18 cellular contexts compared by ENCODE assay signal in genomic region chr4:70212752-70213151, GRCh38. TPM values are rescaled to one million over a fixed set of nuclear protein-coding genes. Genes with fewer than 3 reads are reported as not detected.
"Had no signal": no experiment of that assay in that cellular context is flagged by ENCODE, and none has a peak within 500 bp of the region (broad histone marks: within the 10 kb centered on the region; RNA-seq: fewer than 3 reads in every experiment).

No MANE protein-coding gene starts in this region.

RNA-seq across cellular contexts. Expression of gene FDCSP, which starts 13.2 kb away (rescaled TPM):
- total RNA-seq: activated CD4-positive, alpha-beta memory T cell treated with anti-CD3 and anti-CD28 coated beads, Interleukin-2, amount 10 ng/mL, durations not matched to agents 7 days and 5 days; activated CD4-positive, alpha-beta T cell treated with anti-CD3 and anti-CD28 coated beads for 36 hours; activated CD4-positive, alpha-beta T cell treated with anti-CD3 and anti-CD28 coated beads, Interleukin-2, amount 10 ng/mL, durations not matched to agents 7 days and 5 days; activated CD8-positive, alpha-beta memory T cell treated with anti-CD3 and anti-CD28 coated beads, Interleukin-2, amount 10 ng/mL, durations not matched to agents 7 days and 5 days; activated CD8-positive, alpha-beta T cell treated with anti-CD3 and anti-CD28 coated beads, Interleukin-2, amount 10 ng/mL, durations not matched to agents 7 days and 5 days; activated naive CD8-positive, alpha-beta T cell treated with anti-CD3 and anti-CD28 coated beads, Interleukin-2, amount 10 ng/mL, durations not matched to agents 7 days and 5 days; activated T-helper 2 cell treated with anti-CD3 and anti-CD28 coated beads, Interferon-gamma antibody, Interleukin-2, Interleukin-4, amounts not matched to agents 10 μg/mL and 5 μg/mL and 100 μg/mL, durations not matched to agents 14 hours and 24 hours and 36 hours; ascending aorta; body of pancreas; cardiac septum; cerebellum; T-cell; T-helper 1 cell treated with Interleukin-12 subunit alpha and Interleukin-12 subunit beta and Interleukin-4 antibody, amounts not matched to agents 30 ng/mL and 1 ng/mL, for 36 hours; T-helper 17 cell; T-helper 2 cell treated with Interferon-gamma antibody and Interleukin-4, amounts not matched to agents 100 ng/mL and 5 ng/mL, for 36 hours; WTC11 had no signal

RNA-seq across cellular contexts. Expression of gene ODAM, which starts 17.2 kb away (rescaled TPM):
- total RNA-seq: activated CD4-positive, alpha-beta memory T cell treated with anti-CD3 and anti-CD28 coated beads, Interleukin-2, amount 10 ng/mL, durations not matched to agents 7 days and 5 days; activated CD4-positive, alpha-beta T cell treated with anti-CD3 and anti-CD28 coated beads for 36 hours; activated CD4-positive, alpha-beta T cell treated with anti-CD3 and anti-CD28 coated beads, Interleukin-2, amount 10 ng/mL, durations not matched to agents 7 days and 5 days; activated CD8-positive, alpha-beta memory T cell treated with anti-CD3 and anti-CD28 coated beads, Interleukin-2, amount 10 ng/mL, durations not matched to agents 7 days and 5 days; activated CD8-positive, alpha-beta T cell treated with anti-CD3 and anti-CD28 coated beads, Interleukin-2, amount 10 ng/mL, durations not matched to agents 7 days and 5 days; activated naive CD8-positive, alpha-beta T cell treated with anti-CD3 and anti-CD28 coated beads, Interleukin-2, amount 10 ng/mL, durations not matched to agents 7 days and 5 days; activated T-helper 2 cell treated with anti-CD3 and anti-CD28 coated beads, Interferon-gamma antibody, Interleukin-2, Interleukin-4, amounts not matched to agents 10 μg/mL and 5 μg/mL and 100 μg/mL, durations not matched to agents 14 hours and 24 hours and 36 hours; ascending aorta; cardiac septum; cerebellum; T-cell; T-helper 1 cell treated with Interleukin-12 subunit alpha and Interleukin-12 subunit beta and Interleukin-4 antibody, amounts not matched to agents 30 ng/mL and 1 ng/mL, for 36 hours; T-helper 17 cell; T-helper 2 cell treated with Interferon-gamma antibody and Interleukin-4, amounts not matched to agents 100 ng/mL and 5 ng/mL, for 36 hours; WTC11 had no signal

RNA-seq across cellular contexts. Expression of gene CSN3, which starts 29.6 kb away (rescaled TPM):
- total RNA-seq: activated CD4-positive, alpha-beta memory T cell treated with anti-CD3 and anti-CD28 coated beads, Interleukin-2, amount 10 ng/mL, durations not matched to agents 7 days and 5 days; activated CD4-positive, alpha-beta T cell treated with anti-CD3 and anti-CD28 coated beads for 36 hours; activated CD4-positive, alpha-beta T cell treated with anti-CD3 and anti-CD28 coated beads, Interleukin-2, amount 10 ng/mL, durations not matched to agents 7 days and 5 days; activated CD8-positive, alpha-beta memory T cell treated with anti-CD3 and anti-CD28 coated beads, Interleukin-2, amount 10 ng/mL, durations not matched to agents 7 days and 5 days; activated CD8-positive, alpha-beta T cell treated with anti-CD3 and anti-CD28 coated beads, Interleukin-2, amount 10 ng/mL, durations not matched to agents 7 days and 5 days; activated naive CD8-positive, alpha-beta T cell treated with anti-CD3 and anti-CD28 coated beads, Interleukin-2, amount 10 ng/mL, durations not matched to agents 7 days and 5 days; activated T-helper 2 cell treated with anti-CD3 and anti-CD28 coated beads, Interferon-gamma antibody, Interleukin-2, Interleukin-4, amounts not matched to agents 10 μg/mL and 5 μg/mL and 100 μg/mL, durations not matched to agents 14 hours and 24 hours and 36 hours; ascending aorta; body of pancreas; cardiac septum; cerebellum; T-cell; T-helper 1 cell treated with Interleukin-12 subunit alpha and Interleukin-12 subunit beta and Interleukin-4 antibody, amounts not matched to agents 30 ng/mL and 1 ng/mL, for 36 hours; T-helper 17 cell; T-helper 2 cell treated with Interferon-gamma antibody and Interleukin-4, amounts not matched to agents 100 ng/mL and 5 ng/mL, for 36 hours; WTC11 had no signal
- polyA plus RNA-seq: adipose tissue had no signal

RNA-seq across cellular contexts. Expression of gene PRR27, which starts 58.7 kb away (rescaled TPM):
- total RNA-seq: activated CD4-positive, alpha-beta memory T cell treated with anti-CD3 and anti-CD28 coated beads, Interleukin-2, amount 10 ng/mL, durations not matched to agents 7 days and 5 days; activated CD4-positive, alpha-beta T cell treated with anti-CD3 and anti-CD28 coated beads for 36 hours; activated CD4-positive, alpha-beta T cell treated with anti-CD3 and anti-CD28 coated beads, Interleukin-2, amount 10 ng/mL, durations not matched to agents 7 days and 5 days; activated CD8-positive, alpha-beta memory T cell treated with anti-CD3 and anti-CD28 coated beads, Interleukin-2, amount 10 ng/mL, durations not matched to agents 7 days and 5 days; activated CD8-positive, alpha-beta T cell treated with anti-CD3 and anti-CD28 coated beads, Interleukin-2, amount 10 ng/mL, durations not matched to agents 7 days and 5 days; activated naive CD8-positive, alpha-beta T cell treated with anti-CD3 and anti-CD28 coated beads, Interleukin-2, amount 10 ng/mL, durations not matched to agents 7 days and 5 days; activated T-helper 2 cell treated with anti-CD3 and anti-CD28 coated beads, Interferon-gamma antibody, Interleukin-2, Interleukin-4, amounts not matched to agents 10 μg/mL and 5 μg/mL and 100 μg/mL, durations not matched to agents 14 hours and 24 hours and 36 hours; ascending aorta; body of pancreas; breast epithelium; cardiac septum; cerebellum; T-cell; T-helper 1 cell treated with Interleukin-12 subunit alpha and Interleukin-12 subunit beta and Interleukin-4 antibody, amounts not matched to agents 30 ng/mL and 1 ng/mL, for 36 hours; T-helper 17 cell; T-helper 2 cell treated with Interferon-gamma antibody and Interleukin-4, amounts not matched to agents 100 ng/mL and 5 ng/mL, for 36 hours; WTC11 had no signal
- polyA plus RNA-seq: adipose tissue had no signal
